ENCODE assay signal across 1 cellular context in the genomic region with DNA sequence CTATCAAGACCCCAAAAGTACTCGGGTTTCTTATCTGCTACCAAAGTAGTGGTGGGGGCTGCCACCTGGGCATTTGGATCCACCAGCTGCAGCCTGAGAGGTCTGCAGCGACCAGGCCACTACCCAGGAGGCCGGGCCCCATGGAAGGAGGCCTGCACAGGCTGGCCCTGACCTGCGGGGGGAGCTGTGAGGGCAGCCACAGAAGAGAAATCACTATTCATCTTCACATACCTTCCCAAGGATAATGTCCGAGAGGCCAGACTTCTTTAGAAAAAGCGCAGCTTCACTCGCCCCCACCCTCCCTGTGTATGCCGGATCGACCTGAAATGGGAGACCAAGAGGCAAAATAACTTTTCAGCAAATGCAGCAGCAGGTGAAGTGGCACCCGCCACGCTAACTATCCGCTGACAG.
TF ChIP-seq lines count a peak whose summit lies in the region.

No MANE protein-coding gene starts in this region.

TF ChIP-seq in GM23338, 12 proteins besides CTCF, POLR2A, EP300 and RAD21 (continued from another document):
- TF ChIP-seq, protein P1, sequence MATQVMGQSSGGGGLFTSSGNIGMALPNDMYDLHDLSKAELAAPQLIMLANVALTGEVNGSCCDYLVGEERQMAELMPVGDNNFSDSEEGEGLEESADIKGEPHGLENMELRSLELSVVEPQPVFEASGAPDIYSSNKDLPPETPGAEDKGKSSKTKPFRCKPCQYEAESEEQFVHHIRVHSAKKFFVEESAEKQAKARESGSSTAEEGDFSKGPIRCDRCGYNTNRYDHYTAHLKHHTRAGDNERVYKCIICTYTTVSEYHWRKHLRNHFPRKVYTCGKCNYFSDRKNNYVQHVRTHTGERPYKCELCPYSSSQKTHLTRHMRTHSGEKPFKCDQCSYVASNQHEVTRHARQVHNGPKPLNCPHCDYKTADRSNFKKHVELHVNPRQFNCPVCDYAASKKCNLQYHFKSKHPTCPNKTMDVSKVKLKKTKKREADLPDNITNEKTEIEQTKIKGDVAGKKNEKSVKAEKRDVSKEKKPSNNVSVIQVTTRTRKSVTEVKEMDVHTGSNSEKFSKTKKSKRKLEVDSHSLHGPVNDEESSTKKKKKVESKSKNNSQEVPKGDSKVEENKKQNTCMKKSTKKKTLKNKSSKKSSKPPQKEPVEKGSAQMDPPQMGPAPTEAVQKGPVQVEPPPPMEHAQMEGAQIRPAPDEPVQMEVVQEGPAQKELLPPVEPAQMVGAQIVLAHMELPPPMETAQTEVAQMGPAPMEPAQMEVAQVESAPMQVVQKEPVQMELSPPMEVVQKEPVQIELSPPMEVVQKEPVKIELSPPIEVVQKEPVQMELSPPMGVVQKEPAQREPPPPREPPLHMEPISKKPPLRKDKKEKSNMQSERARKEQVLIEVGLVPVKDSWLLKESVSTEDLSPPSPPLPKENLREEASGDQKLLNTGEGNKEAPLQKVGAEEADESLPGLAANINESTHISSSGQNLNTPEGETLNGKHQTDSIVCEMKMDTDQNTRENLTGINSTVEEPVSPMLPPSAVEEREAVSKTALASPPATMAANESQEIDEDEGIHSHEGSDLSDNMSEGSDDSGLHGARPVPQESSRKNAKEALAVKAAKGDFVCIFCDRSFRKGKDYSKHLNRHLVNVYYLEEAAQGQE (IDR thresholded peaks at IDR 0.05; ENCODE audit: unreplicated experiment): no peak
- no peak for TF ChIP-seq CREB1 (CRISPR knock-in tag; IDR thresholded peaks at IDR 0.05; ENCODE audit: low read depth)
